In the genomic region with DNA sequence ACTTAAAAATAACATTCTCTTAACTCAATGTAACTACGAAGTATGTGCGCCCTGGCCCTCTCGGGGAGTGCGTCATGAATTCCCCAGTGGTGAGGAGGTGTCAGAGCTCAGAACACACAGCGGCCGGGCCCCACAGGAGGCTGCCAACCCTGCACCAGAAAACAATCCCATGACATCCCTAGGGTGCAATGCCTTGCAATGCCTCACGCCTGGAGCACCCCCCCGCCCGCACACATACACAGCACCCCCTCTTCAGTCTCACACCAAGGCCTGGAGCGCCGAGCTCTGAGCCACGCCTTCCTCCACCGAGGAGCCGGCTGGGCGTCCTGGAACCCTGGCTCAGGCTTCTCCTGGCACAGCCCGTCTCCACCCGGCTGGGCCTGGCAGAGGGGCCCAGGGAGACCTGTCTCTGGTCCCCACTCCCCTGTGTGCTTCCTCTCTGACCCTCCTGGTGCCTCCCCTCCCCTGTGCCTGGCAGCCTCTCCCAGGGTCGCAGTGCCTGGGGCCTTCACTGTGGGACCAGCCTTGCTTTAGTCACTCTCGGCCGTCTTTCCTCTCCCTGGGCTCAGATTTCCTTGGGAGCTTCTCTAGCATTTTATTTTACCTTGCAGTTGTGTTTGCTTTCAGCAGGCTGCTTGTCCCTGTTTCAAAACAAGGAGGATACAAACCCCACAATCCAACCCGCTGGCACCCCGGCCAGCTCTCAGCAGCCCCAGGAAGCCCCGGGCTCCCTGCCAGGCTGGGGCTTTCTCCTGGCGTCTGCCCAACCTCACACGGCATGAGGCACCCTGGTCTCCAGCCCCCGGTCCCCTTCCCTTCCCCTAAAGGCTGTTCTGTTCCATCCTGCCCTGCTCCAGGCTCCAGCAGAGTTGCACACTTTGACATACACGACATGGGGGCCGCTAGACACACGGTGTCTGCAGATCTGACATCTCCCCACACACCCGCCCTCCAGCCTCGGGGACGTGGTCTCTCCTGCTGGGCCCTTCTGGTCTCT, we compare ENCODE assay signal across 11 cellular contexts.
A peak's percentile ranks its signal among the peaks of the same experiment; 100 is the strongest.
DNase-seq lines count a peak whose midpoint lies in the region; ATAC-seq and TF ChIP-seq lines count a peak whose summit lies in the region.
"Had no signal": no experiment of that assay in that cellular context is flagged by ENCODE, and none has a peak within 500 bp of the region (broad histone marks: within the 10 kb centered on the region; RNA-seq: fewer than 3 reads in every experiment).

No MANE protein-coding gene starts in this region.

- H3K27me3 ChIP-seq in foreskin keratinocyte (peaks cover 21% of the 10 kb centered on the region), thoracic aorta (replicated peaks; ENCODE audit: insufficient read depth) (no peaks in the 10 kb centered on the region)

- no peaks in the 10 kb centered on the region for H3K9me3 ChIP-seq in thoracic aorta

- no peaks in the 10 kb centered on the region for H3K36me3 ChIP-seq in thoracic aorta

- H3K4me1 ChIP-seq in foreskin keratinocyte (no peaks in the 10 kb centered on the region), thoracic aorta (ENCODE audit: control insufficient read depth in 1 of 2, low read depth in 2 of 2) (peaks cover 10 to 45% of the 10 kb centered on the region in 2 donors)

- H3K27ac ChIP-seq in foreskin keratinocyte (no peak overlapping the region), thoracic aorta (peak overlapping the region; percentile 95 to 98)

- peak overlapping the region; percentile 47 for H3K4me3 ChIP-seq in thoracic aorta

- TF ChIP-seq CTCF in foreskin keratinocyte (conservative IDR thresholded peaks at IDR 0.05) (no peak), thoracic aorta (IDR thresholded peaks at IDR 0.05) (peak; percentile 55)

- DNase-seq in DMS79 treated with DMSO at 0.1 percent for 48 hours (lab: John Stamatoyannopoulos, UW), result peak; percentile 9
- DNase-seq in DMS79 (lab: John Stamatoyannopoulos, UW), result no peak
- DNase-seq in NCI-H69 (lab: John Stamatoyannopoulos, UW), result peak; percentile 54
- peak in 1 of 2 donors; percentile 6 for DNase-seq in foreskin keratinocyte
- DNase-seq in thoracic aorta (ENCODE audit: low spot score), result peak; percentile 80
- DNase-seq in activated T-cell treated with anti-CD3 and anti-CD28 coated beads, Interleukin-2, amount 50 U/mL, for 48 hours, result no peak
- no peak for DNase-seq in activated CD4-positive, alpha-beta T cell treated with anti-CD3 and anti-CD28 coated beads, Interleukin-2, amount 50 U/mL, for 4 hours
- no peak for DNase-seq in activated CD4-positive, alpha-beta T cell treated with anti-CD3 and anti-CD28 coated beads, Interleukin-2, amount 50 U/mL, for 1 hour
- DNase-seq: activated naive CD4-positive, alpha-beta T cell treated with anti-CD3 and anti-CD28 coated beads, Interleukin-2, amount 10 ng/mL, durations not matched to agents 7 days and 5 days; NCI-H2227 treated with DMSO at 0.1 percent for 48 hours; stimulated activated naive CD4-positive, alpha-beta T cell had no signal

- ATAC-seq in foreskin keratinocyte, result peak; percentile 50
- peak; percentile 85 for ATAC-seq in thoracic aorta (ENCODE audit: insufficient number of reproducible peaks, low FRiP score, low read depth)

Comparison
In these comparisons a context has a peak if more than half of its experiments do, and no peak if none do; other contexts are left out.
1. DNase-seq: peak in DMS79 treated with DMSO at 0.1 percent for 48 hours (single experiment), NCI-H69 (single experiment) and thoracic aorta (single experiment); none in DMS79 (single experiment), activated T-cell treated with anti-CD3 and anti-CD28 coated beads, Interleukin-2, amount 50 U/mL, for 48 hours (0 of 2), activated CD4-positive, alpha-beta T cell treated with anti-CD3 and anti-CD28 coated beads, Interleukin-2, amount 50 U/mL, for 4 hours (0 of 2) and activated CD4-positive, alpha-beta T cell treated with anti-CD3 and anti-CD28 coated beads, Interleukin-2, amount 50 U/mL, for 1 hour (single experiment).